Comparison of ENCODE assay signal across 18 cellular contexts in the genomic region with DNA sequence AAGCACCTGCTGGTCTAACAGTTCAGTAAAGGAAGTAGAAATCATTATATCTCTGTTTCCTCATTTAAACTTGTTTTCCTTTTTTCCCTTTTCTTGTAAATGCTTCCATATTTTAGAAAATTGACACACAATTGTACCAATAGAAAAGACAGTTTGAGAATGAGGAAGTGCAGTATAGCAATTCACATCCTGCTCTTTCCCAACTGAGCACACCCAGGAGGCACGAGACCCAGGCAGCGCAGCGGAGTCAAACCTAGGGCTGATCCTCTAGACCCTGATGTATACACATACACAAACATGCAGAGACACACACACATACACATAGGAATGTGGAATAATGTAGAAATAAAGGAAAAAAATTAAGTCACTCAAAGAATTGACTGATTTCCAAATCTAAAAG.
DNase-seq lines count a peak whose midpoint lies in the region; ATAC-seq, FAIRE-seq and TF ChIP-seq lines count a peak whose summit lies in the region.
"Had no signal": no experiment of that assay in that cellular context is flagged by ENCODE, and none has a peak within 500 bp of the region (broad histone marks: within the 10 kb centered on the region; RNA-seq: fewer than 3 reads in every experiment).

No MANE protein-coding gene starts in this region.

- no peaks in the 10 kb centered on the region for H3K36me3 ChIP-seq in GM12878 (ENCODE audit: control insufficient read depth in 2 of 2, insufficient read depth in 2 of 2, low read length in 1 of 2)
- H3K36me3 ChIP-seq in right lobe of liver, result no peaks in the 10 kb centered on the region
- H3K36me3 ChIP-seq: ascending aorta, spleen had no signal

- 14% methylated on average over 3 of the region's 3 CpGs for WGBS in GM12878 (ENCODE audit: insufficient coverage, insufficient replicate concordance, low lambda C conversion rate, missing lambda C conversion rate)
- WGBS in right lobe of liver (ENCODE audit: insufficient coverage, low coverage, low lambda C conversion rate, missing lambda C conversion rate), result 58% methylated on average over 3 of the region's 3 CpGs

- no peak overlapping the region for H3K4me3 ChIP-seq in GM12878
- H3K4me3 ChIP-seq in right lobe of liver, result no peak overlapping the region
- H3K4me3 ChIP-seq: ascending aorta, GM23248, spleen had no signal

- H3K4me1 ChIP-seq in GM12878 (ENCODE audit: control insufficient read depth, insufficient read depth, low read length) (no peaks in the 10 kb centered on the region), right lobe of liver (peaks cover 0 to 6% (median 0%) of the 10 kb centered on the region in 4 donors)
- H3K4me1 ChIP-seq: ascending aorta had no signal

- intact Hi-C loops in GM12878 (cut with micrococcal nuclease; ENCODE audit: unreplicated experiment), result no loop called here
- intact Hi-C loops in right lobe of liver (cut with DNase I), result no loop called here

- RAD21 ChIA-PET in GM12878 (lab: Charles Lee; ENCODE audit: unreplicated experiment), result no interaction called here

- no peaks in the 10 kb centered on the region for H3K79me2 ChIP-seq in GM12878 (ENCODE audit: control insufficient read depth, insufficient read depth, low read length)

- BruUV-seq in GM12878 (replicated peaks; lab: Mats Ljungman, UMichigan), result no TSS peak

- H3K27me3 ChIP-seq in GM12878 (replicated peaks in 1 of 2; ENCODE audit: control insufficient read depth in 2 of 2, insufficient read depth in 2 of 2, low read length in 1 of 2) (no peaks in the 10 kb centered on the region), right lobe of liver (no peaks in the 10 kb centered on the region)
- H3K27me3 ChIP-seq: ascending aorta, spleen had no signal

- H4K20me1 ChIP-seq in GM12878 (ENCODE audit: control insufficient read depth, insufficient read depth), result no peaks in the 10 kb centered on the region

- no peak for TF ChIP-seq RAD21 in GM12878 (IDR thresholded peaks at IDR 0.05; ENCODE audit: insufficient read depth, low read depth, low read length)

- H3K9me3 ChIP-seq in GM12878 (replicated peaks; ENCODE audit: control insufficient read depth, insufficient read depth, low read length) (no peaks in the 10 kb centered on the region), right lobe of liver (no peaks in the 10 kb centered on the region)
- H3K9me3 ChIP-seq: ascending aorta had no signal

- TF ChIP-seq POLR2A in GM12878 (IDR thresholded peaks at IDR 0.05; ENCODE audit: low read depth, low read length), result no peak
- TF ChIP-seq POLR2A in right lobe of liver (IDR thresholded peaks at IDR 0.05), result no peak

- no peak for FAIRE-seq in GM12878 (lab: Jason Lieb, UNC)

- in situ Hi-C loops in GM12878 (cut with MboI), result no loop called here

- POLR2A ChIA-PET in GM12878 (lab: Charles Lee), result no interaction called here

- H3K9ac ChIP-seq in GM12878 (ENCODE audit: control insufficient read depth, insufficient read depth, low read length), result no peak overlapping the region
- H3K9ac ChIP-seq: GM23248 had no signal

- peak; percentile 41 to 49 for DNase-seq in AML-193 (lab: John Stamatoyannopoulos, UW)
- peak; percentile 28 for DNase-seq in KG1 (lab: John Stamatoyannopoulos, UW)
- DNase-seq in GM12878 (ENCODE audit: low read depth, low spot score), result no peak
- DNase-seq in right lobe of liver, result peak in 2 of 3 donors; percentile 34 to 54
- no peak for DNase-seq in NCI-H2029 treated with DMSO at 0.1 percent for 48 hours (lab: John Stamatoyannopoulos, UW)
- DNase-seq in hepatic stellate cell (ENCODE audit: low spot score), result no peak
- DNase-seq in SW 1271 (lab: John Stamatoyannopoulos, UW), result no peak
- DNase-seq: activated CD4-positive, alpha-beta T cell treated with anti-CD3 and anti-CD28 coated beads, Interleukin-2, amount 50 U/mL, for 48 hours; GM23248; mesenchymal stem cell; NCI-H1436; NCI-H524; occipital lobe; RPMI8226; spleen; T1000 had no signal

- SMC1A ChIA-PET in GM12878 (lab: Charles Lee; ENCODE audit: uncharacterized antibody, unreplicated experiment), result no interaction called here

- H3K27ac ChIP-seq in GM12878 (ENCODE audit: control insufficient read depth, insufficient read depth) (no peak overlapping the region), right lobe of liver (no peak overlapping the region)
- H3K27ac ChIP-seq: ascending aorta, GM23248 had no signal

- TF ChIP-seq EP300 in GM12878 (IDR thresholded peaks at IDR 0.05; ENCODE audit: borderline replicate concordance in 1 of 2, control insufficient read depth in 1 of 2, low read depth in 2 of 2, low read length in 2 of 2), result no peak

- H2AFZ ChIP-seq in GM12878 (ENCODE audit: control insufficient read depth, low read depth, low read length), result no peak overlapping the region
- H2AFZ ChIP-seq: GM23248 had no signal

- TF ChIP-seq CTCF in GM12878 (IDR thresholded peaks at IDR 0.05 in 2 of 3, conservative IDR thresholded peaks at IDR 0.05 in 1 of 3; ENCODE audit: control insufficient read depth in 2 of 3, extremely low read depth in 1 of 3, insufficient read depth in 1 of 3, low read depth in 3 of 3, low read length in 3 of 3) (no peak), right lobe of liver (IDR thresholded peaks at IDR 0.05) (no peak)

- ATAC-seq in GM12878 (no peak), right lobe of liver (peak; percentile 47 to 70 (median 56)), HG03025 (IDR thresholded peaks at IDR 0.05; ENCODE audit: low FRiP score, unreplicated experiment) (no peak)

- CTCF ChIA-PET in GM12878 (lab: Yijun Ruan, JAX), result no interaction called here

- no peak overlapping the region for H3K4me2 ChIP-seq in GM12878 (ENCODE audit: control insufficient read depth, insufficient read depth)

TF ChIP-seq in GM12878, 131 proteins besides CTCF, POLR2A, EP300 and RAD21:
- TF ChIP-seq, protein P1, sequence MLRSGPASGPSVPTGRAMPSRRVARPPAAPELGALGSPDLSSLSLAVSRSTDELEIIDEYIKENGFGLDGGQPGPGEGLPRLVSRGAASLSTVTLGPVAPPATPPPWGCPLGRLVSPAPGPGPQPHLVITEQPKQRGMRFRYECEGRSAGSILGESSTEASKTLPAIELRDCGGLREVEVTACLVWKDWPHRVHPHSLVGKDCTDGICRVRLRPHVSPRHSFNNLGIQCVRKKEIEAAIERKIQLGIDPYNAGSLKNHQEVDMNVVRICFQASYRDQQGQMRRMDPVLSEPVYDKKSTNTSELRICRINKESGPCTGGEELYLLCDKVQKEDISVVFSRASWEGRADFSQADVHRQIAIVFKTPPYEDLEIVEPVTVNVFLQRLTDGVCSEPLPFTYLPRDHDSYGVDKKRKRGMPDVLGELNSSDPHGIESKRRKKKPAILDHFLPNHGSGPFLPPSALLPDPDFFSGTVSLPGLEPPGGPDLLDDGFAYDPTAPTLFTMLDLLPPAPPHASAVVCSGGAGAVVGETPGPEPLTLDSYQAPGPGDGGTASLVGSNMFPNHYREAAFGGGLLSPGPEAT (IDR thresholded peaks at IDR 0.05; ENCODE audit: low read depth), result no peak
- TF ChIP-seq, protein P2, sequence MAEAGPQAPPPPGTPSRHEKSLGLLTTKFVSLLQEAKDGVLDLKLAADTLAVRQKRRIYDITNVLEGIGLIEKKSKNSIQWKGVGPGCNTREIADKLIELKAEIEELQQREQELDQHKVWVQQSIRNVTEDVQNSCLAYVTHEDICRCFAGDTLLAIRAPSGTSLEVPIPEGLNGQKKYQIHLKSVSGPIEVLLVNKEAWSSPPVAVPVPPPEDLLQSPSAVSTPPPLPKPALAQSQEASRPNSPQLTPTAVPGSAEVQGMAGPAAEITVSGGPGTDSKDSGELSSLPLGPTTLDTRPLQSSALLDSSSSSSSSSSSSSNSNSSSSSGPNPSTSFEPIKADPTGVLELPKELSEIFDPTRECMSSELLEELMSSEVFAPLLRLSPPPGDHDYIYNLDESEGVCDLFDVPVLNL (IDR thresholded peaks at IDR 0.05; ENCODE audit: low read depth, low read length), result no peak
- TF ChIP-seq SPI1 (IDR thresholded peaks at IDR 0.05; ENCODE audit: borderline replicate concordance, insufficient read depth, low read depth, low read length) (peak; percentile 49; the same call in 1 of the 2 replicates), JUND (IDR thresholded peaks at IDR 0.05; ENCODE audit: low read depth, low read length) (no peak), WRNIP1 (IDR thresholded peaks at IDR 0.05; ENCODE audit: borderline replicate concordance, low read depth, low read length) (no peak), DPF2 (IDR thresholded peaks at IDR 0.05) (no peak), TBL1XR1 (IDR thresholded peaks at IDR 0.05; ENCODE audit: low read depth, low read length) (no peak), CHD1 (IDR thresholded peaks at IDR 0.05; ENCODE audit: low read depth, low read length) (no peak)

Comparison
In these comparisons a context has a peak if more than half of its experiments do, and no peak if none do; other contexts are left out.
1. DNase-seq: peak in AML-193 (2 of 2), KG1 (single experiment) and right lobe of liver (2 of 3); none in GM12878 (single experiment), NCI-H2029 treated with DMSO at 0.1 percent for 48 hours (single experiment), hepatic stellate cell (single experiment) and SW 1271 (0 of 2).
2. ATAC-seq: peak in right lobe of liver (4 of 4); none in GM12878 (single experiment) and HG03025 (single experiment).